14 cellular contexts compared by ENCODE assay signal in genomic region chr22:48404801-48405447, GRCh38.
DNase-seq lines count a peak whose midpoint lies in the region; ATAC-seq and TF ChIP-seq lines count a peak whose summit lies in the region.
"Had no signal": no experiment of that assay in that cellular context is flagged by ENCODE, and none has a peak within 500 bp of the region (broad histone marks: within the 10 kb centered on the region; RNA-seq: fewer than 3 reads in every experiment).

No MANE protein-coding gene starts in this region.

- DNase-seq in IMR-90 (no peak), left lobe of liver (ENCODE audit: low spot score) (peak; percentile 36), osteoblast (ENCODE audit: insufficient read length, low spot score, missing footprints) (peak; percentile 65), vagina (ENCODE audit: extremely low spot score in 2 of 2) (peak; percentile 40 to 88), iPS-NIHi11 (ENCODE audit: low spot score) (no peak), activated gamma-delta T cell (lab: John Stamatoyannopoulos, UW) (no peak), NCI-H2029 (lab: John Stamatoyannopoulos, UW) (no peak)
- DNase-seq: CD4-positive, alpha-beta memory T cell; DMS153; DMS79; GDM1; GOT3 had no signal

- H2BK120ac ChIP-seq in IMR-90 (ENCODE audit: low read depth, low read length), result no peak overlapping the region

- H2AFZ ChIP-seq in IMR-90 (replicated peaks; ENCODE audit: low read length, poor library complexity) (peak overlapping the region; percentile 23), osteoblast (ENCODE audit: low read length) (no peak overlapping the region)

- H3K18ac ChIP-seq in IMR-90 (ENCODE audit: low read depth, low read length), result no peak overlapping the region

- H4K5ac ChIP-seq in IMR-90 (ENCODE audit: low read depth, low read length), result no peak overlapping the region

- no peaks in the 10 kb centered on the region for H3K4me1 ChIP-seq in IMR-90 (ENCODE audit: control insufficient read depth, insufficient read depth, low read length)
- H3K4me1 ChIP-seq in osteoblast (ENCODE audit: insufficient read depth, low read length), result no peaks in the 10 kb centered on the region
- no peaks in the 10 kb centered on the region for H3K4me1 ChIP-seq in vagina
- H3K4me1 ChIP-seq: BLaER1, HAP-1 had no signal

- no peaks in the 10 kb centered on the region for H3K9me1 ChIP-seq in IMR-90 (ENCODE audit: insufficient read depth, low read length)

- no peak overlapping the region for H4K91ac ChIP-seq in IMR-90 (ENCODE audit: insufficient read depth, low read depth, low read length)

- CTCF ChIA-PET in IMR-90 (lab: Yijun Ruan, JAX), result no interaction called here

- H3K23ac ChIP-seq in IMR-90 (ENCODE audit: low read depth, low read length), result no peak overlapping the region

- H3K9ac ChIP-seq in IMR-90 (ENCODE audit: low read depth, low read length), result no peak overlapping the region
- H3K9ac ChIP-seq: BLaER1 had no signal

- H3K14ac ChIP-seq in IMR-90 (replicated peaks; ENCODE audit: low read depth, low read length), result no peak overlapping the region

- no peak for TF ChIP-seq POLR2A in IMR-90 (IDR thresholded peaks at IDR 0.05; ENCODE audit: low read depth, low read length)
- no peak for TF ChIP-seq POLR2A in vagina (IDR thresholded peaks at IDR 0.05)

- H2BK15ac ChIP-seq in IMR-90 (ENCODE audit: low read depth, low read length), result no peak overlapping the region

- H3K79me2 ChIP-seq in osteoblast (ENCODE audit: insufficient read depth, low read length), result no peaks in the 10 kb centered on the region

- no peak overlapping the region for H3K56ac ChIP-seq in IMR-90 (ENCODE audit: extremely low read depth, insufficient read depth, low read length)

- H3K4me2 ChIP-seq in IMR-90 (ENCODE audit: low read depth, low read length) (no peak overlapping the region), osteoblast (ENCODE audit: insufficient read depth, low read length) (no peak overlapping the region)
- H3K4me2 ChIP-seq: BLaER1 had no signal

- H2BK5ac ChIP-seq in IMR-90 (ENCODE audit: low read depth, low read length, poor library complexity, severe bottlenecking), result no peak overlapping the region

- no peak overlapping the region for H2AK9ac ChIP-seq in IMR-90 (replicated peaks; ENCODE audit: low read depth, low read length, poor library complexity)

- no peak overlapping the region for H4K8ac ChIP-seq in IMR-90 (ENCODE audit: low read depth in 2 of 2, low read length in 2 of 2)

- H3K27ac ChIP-seq in IMR-90 (ENCODE audit: insufficient read depth, low read length) (no peak overlapping the region), osteoblast (ENCODE audit: low read depth, low read length) (no peak overlapping the region), vagina (no peak overlapping the region)
- H3K27ac ChIP-seq: BLaER1 had no signal

- H3K4me3 ChIP-seq in IMR-90 (ENCODE audit: insufficient read depth, low read depth, low read length) (no peak overlapping the region), osteoblast (ENCODE audit: insufficient read depth, low read length) (no peak overlapping the region), vagina (no peak overlapping the region)
- H3K4me3 ChIP-seq: BLaER1, HAP-1 had no signal

- no peaks in the 10 kb centered on the region for H3K36me3 ChIP-seq in IMR-90 (ENCODE audit: control insufficient read depth, insufficient read depth, low read length)
- H3K36me3 ChIP-seq in osteoblast (ENCODE audit: insufficient read depth, low read length), result no peaks in the 10 kb centered on the region
- no peaks in the 10 kb centered on the region for H3K36me3 ChIP-seq in vagina
- H3K36me3 ChIP-seq: BLaER1, HAP-1 had no signal

- ATAC-seq in IMR-90 (ENCODE audit: low read depth) (no peak), left lobe of liver (peak; percentile 21)

- H4K20me1 ChIP-seq in IMR-90 (ENCODE audit: insufficient read depth, low read length) (no peaks in the 10 kb centered on the region), osteoblast (ENCODE audit: insufficient read depth, low read length) (no peaks in the 10 kb centered on the region)
- H4K20me1 ChIP-seq: BLaER1 had no signal

- no peak for TF ChIP-seq RAD21 in IMR-90 (IDR thresholded peaks at IDR 0.05; ENCODE audit: low read length)

- in situ Hi-C loops in IMR-90 (cut with MboI; ENCODE audit: low sequenced_read_pairs), result no loop called here

- H3K79me1 ChIP-seq in IMR-90 (ENCODE audit: low read depth in 1 of 2, low read length in 2 of 2), result no peaks in the 10 kb centered on the region

- intact Hi-C loops in IMR-90 (cut with micrococcal nuclease), result no loop called here
- intact Hi-C loops in vagina (cut with DNase I), result no loop called here

- dilution Hi-C loops in IMR-90 (cut with HindIII; ENCODE audit: low sequenced_read_pairs, unreplicated experiment), result no loop called here

- H3K27me3 ChIP-seq in IMR-90 (ENCODE audit: control insufficient read depth, insufficient read depth, low read length) (no peaks in the 10 kb centered on the region), osteoblast (ENCODE audit: insufficient read depth, low read length) (no peaks in the 10 kb centered on the region), vagina (no peaks in the 10 kb centered on the region)
- H3K27me3 ChIP-seq: BLaER1 had no signal

- H2BK20ac ChIP-seq in IMR-90 (ENCODE audit: low read depth, low read length), result no peak overlapping the region

- POLR2A ChIA-PET in IMR-90 (lab: Charles Lee; ENCODE audit: unreplicated experiment), result no interaction called here

- H3K9me3 ChIP-seq in IMR-90 (ENCODE audit: control insufficient read depth, insufficient read depth, low read length) (peaks cover 36% of the 10 kb centered on the region), osteoblast (ENCODE audit: low read depth, low read length) (no peaks in the 10 kb centered on the region), vagina (no peaks in the 10 kb centered on the region)
- H3K9me3 ChIP-seq: BLaER1, HAP-1 had no signal

- BruUV-seq in IMR-90 (replicated peaks; lab: Mats Ljungman, UMichigan), result no TSS peak

- H3K4ac ChIP-seq in IMR-90 (ENCODE audit: low read depth, low read length), result no peak overlapping the region

- TF ChIP-seq CTCF in IMR-90 (conservative IDR thresholded peaks at IDR 0.05; ENCODE audit: low read depth, low read length) (no peak), osteoblast (IDR thresholded peaks at IDR 0.05; ENCODE audit: extremely low read depth, low read depth, low read length) (no peak), vagina (IDR thresholded peaks at IDR 0.05) (no peak)

- no peak overlapping the region for H2AK5ac ChIP-seq in IMR-90 (ENCODE audit: low read depth, low read length)

- WGBS in IMR-90 (ENCODE audit: extremely low coverage in 2 of 2, insufficient read length in 1 of 2), 2 experiments, result 61% methylated on average over 6 of the region's 16 CpGs; no CpG with 5 or more reads in 1 of the 2 experiments

TF ChIP-seq in IMR-90, 13 proteins besides CTCF, POLR2A, EP300 and RAD21:
- no peak for TF ChIP-seq SMC3 (IDR thresholded peaks at IDR 0.05; ENCODE audit: low read depth, low read length)
- TF ChIP-seq ELK1 (IDR thresholded peaks at IDR 0.05; ENCODE audit: borderline replicate concordance, low read depth, low read length), result no peak
- no peak for TF ChIP-seq CHD1 (IDR thresholded peaks at IDR 0.05; ENCODE audit: low read depth, low read length)
- TF ChIP-seq CEBPB (IDR thresholded peaks at IDR 0.05; ENCODE audit: low read depth, low read length), result no peak
- no peak for TF ChIP-seq MAZ (IDR thresholded peaks at IDR 0.05; ENCODE audit: borderline replicate concordance, low read depth, low read length)
- no peak for TF ChIP-seq RFX5 (IDR thresholded peaks at IDR 0.05; ENCODE audit: low read depth, low read length)
- TF ChIP-seq MAFK (IDR thresholded peaks at IDR 0.05; ENCODE audit: low read depth, low read length), result no peak
- no peak for TF ChIP-seq USF2 (IDR thresholded peaks at IDR 0.05; ENCODE audit: low read depth, low read length)
- TF ChIP-seq NFE2L2 (IDR thresholded peaks at IDR 0.05; ENCODE audit: low read depth, low read length), result no peak
- TF ChIP-seq BHLHE40 (IDR thresholded peaks at IDR 0.05; ENCODE audit: low read depth, low read length), result no peak
- TF ChIP-seq RCOR1 (IDR thresholded peaks at IDR 0.05; ENCODE audit: insufficient replicate concordance, low read length), result no peak

Comparison
In these comparisons a context has a peak if more than half of its experiments do, and no peak if none do; other contexts are left out.
1. DNase-seq: peak in left lobe of liver (single experiment), osteoblast (single experiment) and vagina (2 of 2); none in IMR-90 (single experiment), iPS-NIHi11 (single experiment), activated gamma-delta T cell (single experiment) and NCI-H2029 (single experiment).